ENCODE assay signal across 35 cellular contexts in the genomic region with DNA sequence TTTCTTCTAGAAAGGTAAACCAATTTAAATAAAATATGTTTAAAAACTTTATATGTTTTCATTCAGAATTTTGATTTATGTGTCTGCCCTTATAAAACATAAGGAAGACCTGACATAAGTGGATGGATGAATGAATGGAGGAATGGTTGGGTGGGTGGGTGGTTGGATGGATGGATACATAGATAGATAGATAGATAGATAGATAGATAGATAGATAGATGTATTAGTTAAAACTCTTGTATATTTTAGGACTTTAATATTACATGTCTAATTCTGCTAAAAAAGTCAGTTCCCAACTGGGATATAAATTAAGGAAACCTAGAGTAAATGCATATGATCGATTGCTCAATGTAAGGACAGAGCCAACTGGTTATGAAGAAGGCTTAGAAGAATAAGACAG.
"Had no signal": no experiment of that assay in that cellular context is flagged by ENCODE, and none has a peak within 500 bp of the region (broad histone marks: within the 10 kb centered on the region; RNA-seq: fewer than 3 reads in every experiment).

No MANE protein-coding gene starts in this region.

- H3K36me3 ChIP-seq: MG63 had no signal

- H3K9me3 ChIP-seq: MG63 had no signal

- H3K4me3 ChIP-seq: MG63 had no signal

- DNase-seq: Kasumi-1, MG63, MM.1S, MV-4-11, NCI-H1048, NCI-H1092, NCI-H1092 treated with DMSO at 0.1 percent for 48 hours, NCI-H1105, NCI-H1105 treated with DMSO at 0.1 percent for 48 hours, NCI-H1417, NCI-H1417 treated with DMSO at 0.1 percent for 48 hours, NCI-H1436, NCI-H1436 treated with DMSO at 0.1 percent for 48 hours, NCI-H146, NCI-H1694, NCI-H1694 treated with DMSO at 0.1 percent for 48 hours, NCI-H187, NCI-H187 treated with DMSO at 0.1 percent for 48 hours, NCI-H1930, NCI-H2029, NCI-H2029 treated with DMSO at 0.1 percent for 48 hours, NCI-H2081, NCI-H2081 treated with DMSO at 0.1 percent for 48 hours, NCI-H2107, NCI-H2171, NCI-H2171 treated with DMSO at 0.1 percent for 48 hours, NCI-H2227 treated with DMSO at 0.1 percent for 48 hours, NCI-H226, NCI-H345, NCI-H446, NCI-H446 treated with DMSO at 0.1 percent for 48 hours, NCI-H510A, NCI-H510A treated with DMSO at 0.1 percent for 48 hours, NCI-H524, NCI-H524 treated with DMSO at 0.1 percent for 48 hours had no signal

- H3K27me3 ChIP-seq: MG63 had no signal
